In genomic region chr22:38302906-38303305, GRCh38 we compare ENCODE assay signal across 22 cellular contexts.
"Had no signal": no experiment of that assay in that cellular context is flagged by ENCODE, and none has a peak within 500 bp of the region (broad histone marks: within the 10 kb centered on the region; RNA-seq: fewer than 3 reads in every experiment).

No MANE protein-coding gene starts in this region.

- H3K9me3 ChIP-seq: esophagus squamous epithelium, gastroesophageal sphincter, heart left ventricle, lower lobe of right lung, mucosa of descending colon, right lobe of liver, stomach, thyroid gland had no signal

- ATAC-seq: gastroesophageal sphincter, heart left ventricle, left lobe of liver, lower lobe of right lung, mucosa of descending colon, right lobe of liver had no signal

- H3K4me3 ChIP-seq: esophagus squamous epithelium, gastroesophageal sphincter, heart left ventricle, lower lobe of right lung, mucosa of descending colon, right lobe of liver, skin epidermis, stomach, thyroid gland had no signal

- DNase-seq: activated CD4-positive, alpha-beta memory T cell treated with anti-CD3 and anti-CD28 coated beads for 36 hours; activated CD4-positive, alpha-beta T cell treated with anti-CD3 and anti-CD28 coated beads, Interleukin-2, amount 10 ng/mL, durations not matched to agents 24 days and 14 days; activated CD4-positive, CD25-positive, alpha-beta regulatory T cell treated with anti-CD3 and anti-CD28 coated beads, Interleukin-2, amount 50 U/mL, for 72 hours; activated CD8-positive, alpha-beta memory T cell treated with anti-CD3 and anti-CD28 coated beads, Interleukin-2, amount 50 U/mL, for 48 hours; activated gamma-delta T cell; activated naive CD4-positive, alpha-beta T cell treated with anti-CD3 and anti-CD28 coated beads, Interleukin-2, amount 10 ng/mL, durations not matched to agents 7 days and 5 days; activated T-cell treated with anti-CD3 and anti-CD28 coated beads, Interleukin-2, amount 50 U/mL, for 24 hours; amniotic stem cell; esophagus squamous epithelium; heart left ventricle; lower lobe of right lung; mucosa of descending colon; right lobe of liver; stimulated activated CD4-positive, alpha-beta T cell treated with anti-CD3 and anti-CD28 coated beads, Interleukin-12 subunit alpha, Interleukin-12 subunit beta, amount 100 ng/mL, for 4 hours; stimulated activated CD4-positive, alpha-beta T cell treated with anti-CD3 and anti-CD28 coated beads, Interleukin-4, amount 100 ng/mL, for 1 hour; stomach; T1000; thyroid gland; WERI-Rb-1 had no signal

- H3K27me3 ChIP-seq: esophagus squamous epithelium, gastroesophageal sphincter, heart left ventricle, right lobe of liver, stomach, thyroid gland had no signal

- H3K27ac ChIP-seq: right lobe of liver, WERI-Rb-1 had no signal
